ENCODE assay signal across 17 cellular contexts in genomic region chr5:125337222-125337768, GRCh38.
A peak's percentile ranks its signal among the peaks of the same experiment; 100 is the strongest.
DNase-seq lines count a peak whose midpoint lies in the region; ATAC-seq and TF ChIP-seq lines count a peak whose summit lies in the region.
"Had no signal": no experiment of that assay in that cellular context is flagged by ENCODE, and none has a peak within 500 bp of the region (broad histone marks: within the 10 kb centered on the region; RNA-seq: fewer than 3 reads in every experiment).

No MANE protein-coding gene starts in this region.

- H3K36me3 Mint-ChIP-seq in neural progenitor cell = no peaks in the 10 kb centered on the region
- H3K36me3 Mint-ChIP-seq: CD8-positive, alpha-beta T cell had no signal

- no peaks in the 10 kb centered on the region for H4K20me1 ChIP-seq in fibroblast of lung (ENCODE audit: control insufficient read depth, extremely low read depth, insufficient read depth, low read length)
- no peaks in the 10 kb centered on the region for H4K20me1 ChIP-seq in neural progenitor cell (ENCODE audit: low read depth)
- H4K20me1 ChIP-seq: BLaER1 had no signal

- H3K4me3 ChIP-seq in left ventricle myocardium inferior (no peak overlapping the region), fibroblast of lung (replicated peaks in 1 of 4; ENCODE audit: control extremely low read depth in 1 of 4, insufficient read depth in 1 of 4, low read depth in 3 of 4, low read length in 4 of 4) (no peak overlapping the region), neural progenitor cell (no peak overlapping the region)
- H3K4me3 ChIP-seq: BLaER1, SJSA1 had no signal

- H3K9ac ChIP-seq in fibroblast of lung (ENCODE audit: insufficient read depth, low read length) = no peak overlapping the region
- H3K9ac ChIP-seq in neural progenitor cell = no peak overlapping the region
- H3K9ac ChIP-seq: BLaER1 had no signal

- H2AFZ ChIP-seq in fibroblast of lung (ENCODE audit: low read length) (no peak overlapping the region), neural progenitor cell (replicated peaks) (peak overlapping the region; percentile 92)

- no peak overlapping the region for H3K4me3 Mint-ChIP-seq in neural progenitor cell
- H3K4me3 Mint-ChIP-seq: CD8-positive, alpha-beta T cell had no signal

- no peaks in the 10 kb centered on the region for H3K4me1 ChIP-seq in left ventricle myocardium inferior
- H3K4me1 ChIP-seq in fibroblast of lung (ENCODE audit: control insufficient read depth, extremely low read depth, insufficient read depth, low read length) = peaks cover 5% of the 10 kb centered on the region
- peaks cover 12% of the 10 kb centered on the region for H3K4me1 ChIP-seq in neural progenitor cell
- H3K4me1 ChIP-seq: BLaER1, SJSA1 had no signal

- H3K4me1 Mint-ChIP-seq in neural progenitor cell = peaks cover 8% of the 10 kb centered on the region

- H3K79me2 ChIP-seq in fibroblast of lung (ENCODE audit: control insufficient read depth, insufficient read depth, low read length) (no peaks in the 10 kb centered on the region), neural progenitor cell (ENCODE audit: low read depth) (no peaks in the 10 kb centered on the region)

- H3K4me2 ChIP-seq in fibroblast of lung (ENCODE audit: extremely low read depth, insufficient read depth, low read length) (peak overlapping the region; percentile 49), neural progenitor cell (peak overlapping the region; percentile 53)
- H3K4me2 ChIP-seq: BLaER1 had no signal

- H3K9me3 Mint-ChIP-seq in neural progenitor cell = peaks cover 2% of the 10 kb centered on the region
- H3K9me3 Mint-ChIP-seq: CD8-positive, alpha-beta T cell had no signal

- H3K27ac Mint-ChIP-seq in neural progenitor cell = peak overlapping the region; percentile 44
- H3K27ac Mint-ChIP-seq: CD8-positive, alpha-beta T cell had no signal

- H3K27me3 ChIP-seq in left ventricle myocardium inferior (ENCODE audit: low read depth) = no peaks in the 10 kb centered on the region
- H3K27me3 ChIP-seq in fibroblast of lung (ENCODE audit: control insufficient read depth, insufficient read depth, low read length) = no peaks in the 10 kb centered on the region
- no peaks in the 10 kb centered on the region for H3K27me3 ChIP-seq in neural progenitor cell
- H3K27me3 ChIP-seq: BLaER1, SJSA1 had no signal

- H3K27ac ChIP-seq in left ventricle myocardium inferior (replicated peaks) = no peak overlapping the region
- H3K27ac ChIP-seq in fibroblast of lung (ENCODE audit: insufficient read depth, low read length) = no peak overlapping the region
- no peak overlapping the region for H3K27ac ChIP-seq in neural progenitor cell
- H3K27ac ChIP-seq: BLaER1, RWPE1, SJSA1 had no signal

- DNase-seq in Right ventricle myocardium superior (no peak), left ventricle myocardium inferior (no peak), fibroblast of lung (ENCODE audit: low read depth in 2 of 2) (no peak), neural progenitor cell (ENCODE audit: low spot score) (no peak), NCI-H1048 (lab: John Stamatoyannopoulos, UW) (no peak), D341Med (ENCODE audit: low spot score) (no peak)
- DNase-seq in activated CD4-positive, alpha-beta T cell treated with anti-CD3 and anti-CD28 coated beads, Interleukin-2, amount 50 U/mL, for 48 hours = no peak
- DNase-seq: CD8-positive, alpha-beta T cell; DND-41; Karpas-422; NCI-H1930; NCI-H446 treated with DMSO at 0.1 percent for 48 hours; NK-92 treated with Interleukin-12 subunit alpha and Interleukin-12 subunit beta, amount 100 ng/mL, for 24 hours had no signal

- H3K36me3 ChIP-seq in left ventricle myocardium inferior (no peaks in the 10 kb centered on the region), fibroblast of lung (ENCODE audit: control insufficient read depth, insufficient read depth, low read length) (no peaks in the 10 kb centered on the region), neural progenitor cell (no peaks in the 10 kb centered on the region)
- H3K36me3 ChIP-seq: BLaER1, SJSA1 had no signal

- intact Hi-C loops in Right ventricle myocardium superior (cut with DNase I) (no loop called here), left ventricle myocardium inferior (cut with micrococcal nuclease) (no loop called here)

- peaks cover 2% of the 10 kb centered on the region for H3K27me3 Mint-ChIP-seq in neural progenitor cell (ENCODE audit: insufficient read depth, low read depth)

- H3K9me3 ChIP-seq in left ventricle myocardium inferior (replicated peaks) = no peaks in the 10 kb centered on the region
- no peaks in the 10 kb centered on the region for H3K9me3 ChIP-seq in fibroblast of lung (ENCODE audit: control insufficient read depth, insufficient read depth, low read depth, low read length)
- no peaks in the 10 kb centered on the region for H3K9me3 ChIP-seq in neural progenitor cell (ENCODE audit: low read depth)
- H3K9me3 ChIP-seq: SJSA1 had no signal

- peak; percentile 39 for ATAC-seq in Right ventricle myocardium superior (ENCODE audit: poor library complexity)
- ATAC-seq in GM21367 (IDR thresholded peaks at IDR 0.05; ENCODE audit: unreplicated experiment) = no peak
- ATAC-seq: CD8-positive, alpha-beta T cell had no signal

- TF ChIP-seq CTCF in left ventricle myocardium inferior (IDR thresholded peaks at IDR 0.05; ENCODE audit: borderline replicate concordance) (no peak), fibroblast of lung (conservative IDR thresholded peaks at IDR 0.05 in 1 of 2, IDR thresholded peaks at IDR 0.05 in 1 of 2; ENCODE audit: low read depth in 1 of 2, low read length in 2 of 2) (no peak), neural progenitor cell (IDR thresholded peaks at IDR 0.05) (no peak)

- H3F3A ChIP-seq in neural progenitor cell (ENCODE audit: low read depth) = no peaks in the 10 kb centered on the region
